ENCODE assay signal across 1 cellular context in the genomic region with DNA sequence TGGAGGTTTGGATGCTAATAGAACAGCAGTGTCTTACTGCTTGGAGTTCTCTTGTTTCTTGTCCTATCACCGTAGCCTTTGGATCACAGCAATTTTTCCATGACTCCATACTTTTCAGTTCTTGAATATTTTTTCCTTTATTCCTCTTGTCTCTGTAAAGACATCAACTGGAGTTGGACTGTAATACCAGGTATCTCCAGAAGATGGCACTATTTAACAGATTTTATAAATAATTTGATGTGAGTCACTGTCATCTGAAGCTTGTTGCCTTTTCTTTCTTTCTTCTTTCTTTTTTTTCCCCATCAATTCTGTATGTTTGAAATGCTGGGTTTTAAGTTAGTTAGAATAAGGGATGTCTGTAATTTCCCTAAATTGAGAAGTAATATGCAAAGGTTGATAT.
TF ChIP-seq lines count a peak whose summit lies in the region.

No MANE protein-coding gene starts in this region.

TF ChIP-seq in HCT116, 20 proteins besides CTCF, POLR2A, EP300 and RAD21 (continued from another document):
- TF ChIP-seq SP1 (IDR thresholded peaks at IDR 0.05; ENCODE audit: low read depth) = no peak
- TF ChIP-seq, protein P1, sequence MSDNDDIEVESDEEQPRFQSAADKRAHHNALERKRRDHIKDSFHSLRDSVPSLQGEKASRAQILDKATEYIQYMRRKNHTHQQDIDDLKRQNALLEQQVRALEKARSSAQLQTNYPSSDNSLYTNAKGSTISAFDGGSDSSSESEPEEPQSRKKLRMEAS (IDR thresholded peaks at IDR 0.05) = no peak
